ENCODE assay signal across 8 cellular contexts in genomic region chr16:81429045-81429521, GRCh38. TPM values are rescaled to one million over a fixed set of nuclear protein-coding genes. Genes with fewer than 3 reads are reported as not detected.
DNase-seq lines count a peak whose midpoint lies in the region; ATAC-seq and TF ChIP-seq lines count a peak whose summit lies in the region.

No MANE protein-coding gene starts in this region.

- CTCF ChIA-PET in Panc1 (lab: Charles Lee): interaction anchor here (0.6 kb wide), 1 partner anchor 282 kb away, joined by 3 read pairs; no protein-coding TSS in a partner anchor

- H3K4me1 ChIP-seq in cardiac muscle cell (ENCODE audit: low read depth) (no peaks in the 10 kb centered on the region), Panc1 (ENCODE audit: control insufficient read depth, insufficient read depth, low read length) (no peaks in the 10 kb centered on the region; the same call in 1 of the 2 replicates), fibroblast of lung (ENCODE audit: control insufficient read depth, extremely low read depth, insufficient read depth, low read length) (no peaks in the 10 kb centered on the region), psoas muscle (no peaks in the 10 kb centered on the region), ascending aorta (no peaks in the 10 kb centered on the region)

- no TSS peak for BruUV-seq in Panc1 (replicated peaks; lab: Mats Ljungman, UMichigan)

- intact Hi-C loops in Right ventricle myocardium inferior (cut with DNase I): no loop called here
- intact Hi-C loops in Panc1 (cut with micrococcal nuclease; ENCODE audit: unreplicated experiment): no loop called here
- intact Hi-C loops in psoas muscle (cut with DNase I): no loop called here
- intact Hi-C loops in ascending aorta (cut with DNase I): no loop called here

- H2AFZ ChIP-seq in fibroblast of lung (ENCODE audit: low read length): no peak overlapping the region

- ATAC-seq in Right ventricle myocardium inferior (no peak), Panc1 (peak; percentile 33; the same call in 1 of the 2 replicates), psoas muscle (no peak)

- H3K27me3 ChIP-seq in cardiac muscle cell (no peaks in the 10 kb centered on the region), Panc1 (ENCODE audit: control insufficient read depth, insufficient read depth, low read length) (no peaks in the 10 kb centered on the region), fibroblast of lung (ENCODE audit: control insufficient read depth, insufficient read depth, low read length) (no peaks in the 10 kb centered on the region), psoas muscle (ENCODE audit: insufficient read depth in 3 of 3, low read length in 2 of 3) (no peaks in the 10 kb centered on the region), ascending aorta (no peaks in the 10 kb centered on the region)

- H3K4me3 ChIP-seq in cardiac muscle cell (no peak overlapping the region), Panc1 (ENCODE audit: low read depth in 2 of 2, low read length in 2 of 2) (no peak overlapping the region), fibroblast of lung (replicated peaks in 1 of 4; ENCODE audit: control extremely low read depth in 1 of 4, insufficient read depth in 1 of 4, low read depth in 3 of 4, low read length in 4 of 4) (no peak overlapping the region), psoas muscle (no peak overlapping the region), ascending aorta (no peak overlapping the region)

- peak; percentile 63 for TF ChIP-seq CTCF in cardiac muscle cell (IDR thresholded peaks at IDR 0.05; ENCODE audit: low read depth, low read length)
- TF ChIP-seq CTCF in Panc1 (IDR thresholded peaks at IDR 0.05): no peak
- TF ChIP-seq CTCF in fibroblast of lung (conservative IDR thresholded peaks at IDR 0.05 in 1 of 2, IDR thresholded peaks at IDR 0.05 in 1 of 2; ENCODE audit: low read depth in 1 of 2, low read length in 2 of 2): peak; percentile 48 to 52
- TF ChIP-seq CTCF in psoas muscle (IDR thresholded peaks at IDR 0.05): peak; percentile 30
- TF ChIP-seq CTCF in ascending aorta (IDR thresholded peaks at IDR 0.05): peak in 1 of 3 experiments; percentile 47

- H3K9me3 ChIP-seq in cardiac muscle cell (ENCODE audit: low read depth) (no peaks in the 10 kb centered on the region), Panc1 (ENCODE audit: control insufficient read depth, insufficient read depth, low read depth, low read length) (no peaks in the 10 kb centered on the region), fibroblast of lung (ENCODE audit: control insufficient read depth, insufficient read depth, low read depth, low read length) (no peaks in the 10 kb centered on the region), psoas muscle (no peaks in the 10 kb centered on the region), ascending aorta (no peaks in the 10 kb centered on the region)

- no peaks in the 10 kb centered on the region for H3K79me2 ChIP-seq in fibroblast of lung (ENCODE audit: control insufficient read depth, insufficient read depth, low read length)

- H4K20me1 ChIP-seq in fibroblast of lung (ENCODE audit: control insufficient read depth, extremely low read depth, insufficient read depth, low read length): no peaks in the 10 kb centered on the region

- POLR2A ChIA-PET in Panc1 (lab: Charles Lee): interaction anchor here (0.6 kb wide), 1 partner anchor 582 kb away, joined by 5 read pairs; the partner anchor contains the start of gene SDR42E1

- no peak overlapping the region for H3K4me2 ChIP-seq in fibroblast of lung (ENCODE audit: extremely low read depth, insufficient read depth, low read length)

- no peak overlapping the region for H3K9ac ChIP-seq in fibroblast of lung (ENCODE audit: insufficient read depth, low read length)

- WGBS in psoas muscle, 3 donors: 35 to 50% (median 43%) methylated on average over 3 of the region's 3 CpGs

- in situ Hi-C loops in Panc1 (cut with HindIII; ENCODE audit: low pct_unique_long_range_greater_than_20kb, low sequenced_read_pairs): no loop called here

- peak; percentile 48 to 64 for DNase-seq in cardiac muscle cell (ENCODE audit: low read depth in 1 of 2, low spot score in 1 of 2)
- DNase-seq in Right ventricle myocardium inferior (ENCODE audit: missing footprints): no peak
- no peak for DNase-seq in Panc1 (ENCODE audit: low read depth, low spot score)
- DNase-seq in fibroblast of lung (ENCODE audit: low read depth in 2 of 2): peak; percentile 43 to 56
- DNase-seq in psoas muscle: no peak
- no peak for DNase-seq in ascending aorta (ENCODE audit: low spot score in 2 of 2)
- no peak for DNase-seq in NCI-H2081 (lab: John Stamatoyannopoulos, UW)
- DNase-seq in GOT3 (lab: John Stamatoyannopoulos, UW): no peak

- H3K27ac ChIP-seq in cardiac muscle cell (no peak overlapping the region), Panc1 (ENCODE audit: low read length) (no peak overlapping the region), fibroblast of lung (ENCODE audit: insufficient read depth, low read length) (no peak overlapping the region), psoas muscle (no peak overlapping the region), ascending aorta (no peak overlapping the region)

- H3K36me3 ChIP-seq in cardiac muscle cell (no peaks in the 10 kb centered on the region), Panc1 (ENCODE audit: control insufficient read depth, insufficient read depth, low read length) (no peaks in the 10 kb centered on the region), fibroblast of lung (ENCODE audit: control insufficient read depth, insufficient read depth, low read length) (no peaks in the 10 kb centered on the region), psoas muscle (ENCODE audit: insufficient read depth in 1 of 2, low read depth in 1 of 2) (no peaks in the 10 kb centered on the region), ascending aorta (no peaks in the 10 kb centered on the region)

RNA-seq across cellular contexts. Expression of gene CMIP, which starts 15.5 kb away (rescaled TPM):
- total RNA-seq in cardiac muscle cell (16.6 and 22.2 TPM in 2 replicates), Right ventricle myocardium inferior (10.5 TPM), Panc1 (2021; ENCODE audit: unreplicated experiment) (49.7 TPM), fibroblast of lung (2.8 and 5.1 TPM in 2 replicates), psoas muscle (1 to 10 TPM; 4.1 to 8.9 (median 7.8) TPM), ascending aorta (110 TPM)
- polyA plus RNA-seq in cardiac muscle cell (1.6 and 1.8 TPM in 2 replicates), fibroblast of lung (1.9 and 3.5 TPM in 2 replicates), psoas muscle (1 to 10 TPM; 1.4 to 3.3 (median 2.5) TPM)
- 32.8 TPM for polyA plus RNA-seq in Panc1 (2012; ENCODE audit: insufficient read length)
- polyA plus RNA-seq in fibroblast of lung (2012): 9.2 and 12.4 TPM in 2 replicates
- polyA minus RNA-seq in fibroblast of lung (ENCODE audit: low replicate concordance): 24.9 and 28.8 TPM in 2 replicates

Comparison
In these comparisons a context has a peak if more than half of its experiments do, and no peak if none do; other contexts are left out.
1. DNase-seq: peak in cardiac muscle cell (2 of 2) and fibroblast of lung (2 of 2); none in Right ventricle myocardium inferior (single experiment), Panc1 (single experiment), psoas muscle (0 of 2), ascending aorta (0 of 2), NCI-H2081 (0 of 2) and GOT3 (single experiment).